In the genomic region with DNA sequence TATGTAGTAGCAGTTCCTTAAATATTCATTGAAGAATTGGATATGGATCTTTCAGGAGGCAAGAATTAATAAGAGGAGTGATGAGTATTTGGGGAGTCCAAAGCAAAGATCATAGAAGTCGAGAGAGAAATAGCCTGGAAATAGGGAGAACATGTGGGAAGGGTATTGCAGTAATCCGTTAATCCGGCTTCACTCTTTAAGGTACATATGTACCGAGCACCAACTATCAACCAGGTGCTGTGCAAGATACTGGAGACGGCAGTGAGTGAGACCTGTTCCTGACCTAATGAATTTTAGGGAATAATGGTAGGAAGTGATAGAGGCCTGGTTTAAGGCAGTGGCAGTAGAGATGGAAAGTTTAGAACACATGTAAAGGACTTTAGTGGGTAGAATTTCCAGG, we compare ENCODE assay signal across 8 cellular contexts. TPM values are rescaled to one million over a fixed set of nuclear protein-coding genes. Genes with fewer than 3 reads are reported as not detected.
DNase-seq lines count a peak whose midpoint lies in the region; ATAC-seq and TF ChIP-seq lines count a peak whose summit lies in the region.

No MANE protein-coding gene starts in this region.

- ATAC-seq in left ventricle myocardium superior (no peak), HG03175 (IDR thresholded peaks at IDR 0.05; ENCODE audit: unreplicated experiment) (no peak)

- H3K27me3 ChIP-seq in right atrium auricular region (no peaks in the 10 kb centered on the region), brain microvascular endothelial cell (replicated peaks) (no peaks in the 10 kb centered on the region)

- no peak for TF ChIP-seq CTCF in right atrium auricular region (IDR thresholded peaks at IDR 0.05)
- no peak for TF ChIP-seq CTCF in brain microvascular endothelial cell (IDR thresholded peaks at IDR 0.05; ENCODE audit: low read depth, low read length, missing control alignments)

- in situ Hi-C loops in brain microvascular endothelial cell (cut with HindIII; ENCODE audit: low pct_ligation_motif_present, low sequenced_read_pairs), result no loop called here

- H3K9me3 ChIP-seq in right atrium auricular region (no peaks in the 10 kb centered on the region), mesodermal cell (ENCODE audit: control insufficient read depth, low read length) (no peaks in the 10 kb centered on the region)

- peak overlapping the region; percentile 99 for H3K27ac ChIP-seq in right atrium auricular region
- H3K27ac ChIP-seq in brain microvascular endothelial cell, result no peak overlapping the region
- no peak overlapping the region for H3K27ac ChIP-seq in mesodermal cell (ENCODE audit: low read depth, low read length, severe bottlenecking)

- intact Hi-C loops in left ventricle myocardium superior (cut with micrococcal nuclease), result no loop called here

- WGBS in mesodermal cell (ENCODE audit: insufficient coverage in 2 of 2), 2 experiments, result 89 to 96% methylated on average over 5 of the region's 5 CpGs

- peak overlapping the region; percentile 94 to 96 for H3K4me3 ChIP-seq in right atrium auricular region
- H3K4me3 ChIP-seq in brain microvascular endothelial cell (ENCODE audit: low read depth, low read length), result peak overlapping the region; percentile 94
- peak overlapping the region; percentile 86 for H3K4me3 ChIP-seq in mesodermal cell (ENCODE audit: extremely low read depth, insufficient read depth, low read length, poor library complexity, severe bottlenecking)

- H3K36me3 ChIP-seq in right atrium auricular region (peaks cover 40% of the 10 kb centered on the region), brain microvascular endothelial cell (replicated peaks) (peaks cover 33% of the 10 kb centered on the region), mesodermal cell (ENCODE audit: control insufficient read depth, insufficient read depth, low read length) (peaks cover 49% of the 10 kb centered on the region)

- peaks cover 0 to 36% of the 10 kb centered on the region in 2 donors for H3K4me1 ChIP-seq in right atrium auricular region
- peaks cover 18% of the 10 kb centered on the region for H3K4me1 ChIP-seq in mesodermal cell (ENCODE audit: control insufficient read depth, insufficient read depth, low read length, poor library complexity, severe bottlenecking)

- DNase-seq in right atrium auricular region (ENCODE audit: low spot score) (no peak), left ventricle myocardium superior (no peak), brain microvascular endothelial cell (no peak), A172 (ENCODE audit: low spot score) (no peak), NCI-H446 treated with DMSO at 0.1 percent for 48 hours (lab: John Stamatoyannopoulos, UW) (no peak), amniotic stem cell (lab: John Stamatoyannopoulos, UW) (no peak)

RNA-seq across cellular contexts. Expression of gene ELP5, which starts 1.1 kb away (rescaled TPM):
- total RNA-seq in right atrium auricular region (10 to 100 TPM; 28.1 to 70.7 TPM), left ventricle myocardium superior (85.3 TPM)
- polyA plus RNA-seq in mesodermal cell (2013, experiment 1 of 2), result 62.5 TPM
- polyA plus RNA-seq in mesodermal cell (2013, experiment 2 of 2), result 51.1 TPM
- total RNA-seq in A172 (2014; rRNA removed; shearing (Covaris generic)), result 102 and 104 TPM in 2 replicates

RNA-seq across cellular contexts. Expression of gene CTDNEP1, which starts 1.5 kb away (rescaled TPM):
- total RNA-seq in right atrium auricular region (10 to 100 TPM; 55.0 to 77.2 TPM), left ventricle myocardium superior (122 TPM)
- polyA plus RNA-seq in mesodermal cell (2013, experiment 1 of 2), result 140 TPM
- polyA plus RNA-seq in mesodermal cell (2013, experiment 2 of 2), result 135 TPM
- 34.2 and 36.9 TPM in 2 replicates for total RNA-seq in A172 (2014; rRNA removed; shearing (Covaris generic))

RNA-seq across cellular contexts. Expression of gene CLDN7, which starts 9.2 kb away (rescaled TPM):
- total RNA-seq in right atrium auricular region (1 to 10 TPM in 1 of 2 donors, not detected in 1; 2.3 TPM), left ventricle myocardium superior (1.8 TPM)
- polyA plus RNA-seq in mesodermal cell (2013, experiment 1 of 2), result 11.1 TPM
- 7.1 TPM for polyA plus RNA-seq in mesodermal cell (2013, experiment 2 of 2)
- total RNA-seq in A172 (2014; rRNA removed; shearing (Covaris generic)), result 1.2 TPM in 1 of 2 replicates, not detected in the other

RNA-seq across cellular contexts. Expression of gene GABARAP, which starts 10.8 kb away (rescaled TPM):
- total RNA-seq in right atrium auricular region, result 100 to 1,000 TPM; 226 to 469 TPM
- total RNA-seq in left ventricle myocardium superior, result 456 TPM
- 588 TPM for polyA plus RNA-seq in mesodermal cell (2013, experiment 1 of 2)
- 514 TPM for polyA plus RNA-seq in mesodermal cell (2013, experiment 2 of 2)
- total RNA-seq in A172 (2014; rRNA removed; shearing (Covaris generic)), result 144 and 238 TPM in 2 replicates

RNA-seq across cellular contexts. Expression of gene PHF23, which starts 13.8 kb away (rescaled TPM):
- total RNA-seq in right atrium auricular region (10 to 100 TPM in 1 of 2 donors, 1 to 10 TPM in 1; 10.0 to 22.4 TPM), left ventricle myocardium superior (29.4 TPM)
- polyA plus RNA-seq in mesodermal cell (2013, experiment 1 of 2), result 55.4 TPM
- polyA plus RNA-seq in mesodermal cell (2013, experiment 2 of 2), result 46.8 TPM
- 59.5 and 75.3 TPM in 2 replicates for total RNA-seq in A172 (2014; rRNA removed; shearing (Covaris generic))

Comparison
In these comparisons a context has a peak if more than half of its experiments do, and no peak if none do; other contexts are left out.
1. H3K27ac ChIP-seq: peak in right atrium auricular region (2 of 2); none in brain microvascular endothelial cell (single experiment) and mesodermal cell (single experiment).
2. Peak in every context shown above with its lines, with median percentiles within 50 percentile points of each other: H3K4me3 ChIP-seq.